1 cellular context compared by ENCODE assay signal in the genomic region with DNA sequence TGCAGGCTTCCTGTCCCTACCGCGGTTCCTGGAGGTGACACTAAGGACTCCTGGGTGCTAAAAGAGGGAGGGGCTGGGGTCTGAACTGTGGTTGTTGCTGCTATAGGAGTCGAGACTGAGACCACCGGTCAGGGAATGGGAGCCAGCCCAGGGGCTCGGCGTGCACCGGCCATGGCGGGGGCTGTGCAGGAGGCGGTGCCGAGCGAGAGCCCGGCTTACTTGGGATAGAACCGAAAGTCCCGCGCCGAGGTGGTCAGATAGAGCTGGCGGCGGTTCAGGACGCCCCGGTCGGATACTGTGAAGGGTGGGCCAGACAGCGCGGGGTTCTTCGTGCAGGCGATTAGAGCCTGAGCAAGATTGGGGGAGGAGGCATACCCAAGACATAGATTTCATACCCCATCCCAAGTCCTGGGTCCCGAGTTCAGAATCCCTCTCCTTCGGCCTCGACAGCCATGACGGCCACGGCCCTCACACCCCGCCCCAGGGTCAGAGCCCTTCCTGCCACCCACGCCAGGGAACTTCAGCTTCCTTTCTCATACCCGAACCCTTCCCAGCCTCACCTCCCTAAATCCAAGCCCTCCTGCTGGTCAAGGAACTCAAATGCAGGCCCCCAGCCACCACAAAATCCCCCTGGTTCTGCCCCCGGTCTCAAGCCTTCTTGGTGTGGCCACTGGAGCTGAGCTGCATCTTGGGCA.
TF ChIP-seq lines count a peak whose summit lies in the region.

No MANE protein-coding gene starts in this region.

TF ChIP-seq in H1, 55 proteins besides CTCF, POLR2A, EP300 and RAD21:
- TF ChIP-seq EZH2 (IDR thresholded peaks at IDR 0.05; ENCODE audit: low read depth, low read length, severe bottlenecking) (peak; percentile 75), SUZ12 (IDR thresholded peaks at IDR 0.05; ENCODE audit: low read length) (peak; percentile 78; the same call in 1 of the 2 replicates)
